9 cellular contexts compared by ENCODE assay signal in genomic region chr1:153944005-153944821, GRCh38. TPM values are rescaled to one million over a fixed set of nuclear protein-coding genes. Genes with fewer than 3 reads are reported as not detected.
DNase-seq lines count a peak whose midpoint lies in the region; ATAC-seq, FAIRE-seq and TF ChIP-seq lines count a peak whose summit lies in the region.
"Had no signal": no experiment of that assay in that cellular context is flagged by ENCODE, and none has a peak within 500 bp of the region (broad histone marks: within the 10 kb centered on the region; RNA-seq: fewer than 3 reads in every experiment).

No MANE protein-coding gene starts in this region.

- H3K9ac ChIP-seq in kidney (ENCODE audit: low read length in 2 of 2), result no peak overlapping the region

- POLR2A ChIA-PET in activated CD4-positive, alpha-beta T cell treated with anti-CD3 and anti-CD28 coated beads, Interleukin-2, amount 10 ng/mL, durations not matched to agents 7 days and 5 days (lab: Charles Lee), result interaction anchor here (0.6 to 1.6 kb wide), 3 partner anchors 13 to 46 kb away, joined by 3 to 4 read pairs (median 3); partner anchors contain the start of gene RPS27
- POLR2A ChIA-PET in activated CD8-positive, alpha-beta T cell treated with anti-CD3 and anti-CD28 coated beads for 36 hours (lab: Charles Lee), result interaction anchor here (0.6 to 8.9 kb wide), 21 partner anchors 10 to 277 kb away, joined by 3 to 126 read pairs (median 5); partner anchors contain the start of genes CREB3L4, CRTC2, GATAD2B and JTB

- FAIRE-seq in kidney (lab: Jason Lieb, UNC), result no peak

- H3K36me3 ChIP-seq in kidney (ENCODE audit: control insufficient read depth in 1 of 2, insufficient read depth in 2 of 2, low read length in 2 of 2) (peaks cover 5 to 24% of the 10 kb centered on the region in 2 donors), thoracic aorta (peaks cover 41% of the 10 kb centered on the region)

- H3K4me1 Mint-ChIP-seq in activated CD4-positive, alpha-beta T cell treated with anti-CD3 and anti-CD28 coated beads, Interleukin-2, amount 10 ng/mL, durations not matched to agents 7 days and 5 days, result peaks cover 33% of the 10 kb centered on the region
- peaks cover 31% of the 10 kb centered on the region for H3K4me1 Mint-ChIP-seq in activated CD8-positive, alpha-beta T cell treated with anti-CD3 and anti-CD28 coated beads for 36 hours (ENCODE audit: low read depth)

- no peaks in the 10 kb centered on the region for H3K9me3 ChIP-seq in kidney (ENCODE audit: control insufficient read depth in 1 of 2, low read length in 2 of 2)
- no peaks in the 10 kb centered on the region for H3K9me3 ChIP-seq in thoracic aorta

- CTCF ChIA-PET in activated CD4-positive, alpha-beta T cell treated with anti-CD3 and anti-CD28 coated beads, Interleukin-2, amount 10 ng/mL, durations not matched to agents 7 days and 5 days (lab: Charles Lee), result interaction anchor here (0.6 to 3.9 kb wide), 11 partner anchors 10 to 218 kb away, joined by 3 to 38 read pairs (median 9); partner anchors contain the start of genes CREB3L4, CRTC2, GATAD2B and JTB
- CTCF ChIA-PET in activated CD8-positive, alpha-beta T cell treated with anti-CD3 and anti-CD28 coated beads for 36 hours (lab: Charles Lee), result interaction anchor here (0.8 to 4.8 kb wide), 11 partner anchors 10 to 213 kb away, joined by 3 to 59 read pairs (median 4); partner anchors contain the start of genes GATAD2B and RAB13

- no peaks in the 10 kb centered on the region for H3K9me3 Mint-ChIP-seq in activated CD4-positive, alpha-beta T cell treated with anti-CD3 and anti-CD28 coated beads, Interleukin-2, amount 10 ng/mL, durations not matched to agents 7 days and 5 days
- no peaks in the 10 kb centered on the region for H3K9me3 Mint-ChIP-seq in activated CD8-positive, alpha-beta T cell treated with anti-CD3 and anti-CD28 coated beads for 36 hours

- H3K36me3 Mint-ChIP-seq in activated CD4-positive, alpha-beta T cell treated with anti-CD3 and anti-CD28 coated beads, Interleukin-2, amount 10 ng/mL, durations not matched to agents 7 days and 5 days (ENCODE audit: low read depth), result peaks cover 53% of the 10 kb centered on the region
- peaks cover 50% of the 10 kb centered on the region for H3K36me3 Mint-ChIP-seq in activated CD8-positive, alpha-beta T cell treated with anti-CD3 and anti-CD28 coated beads for 36 hours (ENCODE audit: low read depth)

- peak overlapping the region; percentile 95 for H3K4me3 Mint-ChIP-seq in activated CD4-positive, alpha-beta T cell treated with anti-CD3 and anti-CD28 coated beads, Interleukin-2, amount 10 ng/mL, durations not matched to agents 7 days and 5 days
- peak overlapping the region; percentile 88 for H3K4me3 Mint-ChIP-seq in activated CD8-positive, alpha-beta T cell treated with anti-CD3 and anti-CD28 coated beads for 36 hours

- H3K27ac Mint-ChIP-seq in activated CD4-positive, alpha-beta T cell treated with anti-CD3 and anti-CD28 coated beads, Interleukin-2, amount 10 ng/mL, durations not matched to agents 7 days and 5 days, result peak overlapping the region; percentile 97
- peak overlapping the region; percentile 99 for H3K27ac Mint-ChIP-seq in activated CD8-positive, alpha-beta T cell treated with anti-CD3 and anti-CD28 coated beads for 36 hours

- no peaks in the 10 kb centered on the region for H3K27me3 Mint-ChIP-seq in activated CD4-positive, alpha-beta T cell treated with anti-CD3 and anti-CD28 coated beads, Interleukin-2, amount 10 ng/mL, durations not matched to agents 7 days and 5 days
- H3K27me3 Mint-ChIP-seq in activated CD8-positive, alpha-beta T cell treated with anti-CD3 and anti-CD28 coated beads for 36 hours, result no peaks in the 10 kb centered on the region

- no peak for TF ChIP-seq CTCF in activated CD8-positive, alpha-beta T cell treated with anti-CD3 and anti-CD28 coated beads for 36 hours (IDR thresholded peaks at IDR 0.05)
- TF ChIP-seq CTCF in kidney (IDR thresholded peaks at IDR 0.05; ENCODE audit: borderline replicate concordance, extremely low read depth, insufficient read depth), result no peak
- TF ChIP-seq CTCF in thoracic aorta (IDR thresholded peaks at IDR 0.05), result no peak

- peaks cover 3 to 16% of the 10 kb centered on the region in 2 donors for H3K4me1 ChIP-seq in kidney (ENCODE audit: control insufficient read depth in 1 of 2, insufficient read depth in 1 of 2, low read depth in 1 of 2, low read length in 2 of 2)
- H3K4me1 ChIP-seq in thoracic aorta (ENCODE audit: control insufficient read depth in 1 of 2, low read depth in 2 of 2), result peaks cover 14 to 24% of the 10 kb centered on the region in 2 donors

- intact Hi-C loops in activated CD8-positive, alpha-beta T cell treated with anti-CD3 and anti-CD28 coated beads for 36 hours (cut with micrococcal nuclease), result no loop called here
- intact Hi-C loops in kidney (cut with DNase I), result no loop called here

- DNase-seq in activated CD4-positive, alpha-beta T cell treated with anti-CD3 and anti-CD28 coated beads, Interleukin-2, amount 10 ng/mL, durations not matched to agents 7 days and 5 days, result peak; percentile 24
- no peak for DNase-seq in activated CD4-positive, alpha-beta T cell treated with anti-CD3 and anti-CD28 coated beads for 1 hour
- peak; percentile 61 for DNase-seq in activated CD8-positive, alpha-beta T cell treated with anti-CD3 and anti-CD28 coated beads for 36 hours
- DNase-seq in kidney (peak; percentile 81), thoracic aorta (ENCODE audit: low spot score) (no peak), GM03348 (ENCODE audit: low spot score) (no peak), GF-D8 (lab: John Stamatoyannopoulos, UW) (no peak), SHP77 treated with DMSO at 0.1 percent for 48 hours (lab: John Stamatoyannopoulos, UW) (no peak)
- DNase-seq: NCI-H1694 treated with DMSO at 0.1 percent for 48 hours had no signal

- H3K4me3 ChIP-seq in kidney (ENCODE audit: low read length in 2 of 2), result peak overlapping the region in 1 of 2 donors; percentile 65
- H3K4me3 ChIP-seq in thoracic aorta, result peak overlapping the region; percentile 94

- H3K27ac ChIP-seq in kidney (ENCODE audit: low read depth in 2 of 2, low read length in 2 of 2) (peak overlapping the region in 1 of 2 donors; percentile 90), thoracic aorta (peak overlapping the region; percentile 93 to 95)

- H3K27me3 ChIP-seq in thoracic aorta (replicated peaks; ENCODE audit: insufficient read depth), result no peaks in the 10 kb centered on the region

- no peak for ATAC-seq in activated CD8-positive, alpha-beta T cell treated with anti-CD3 and anti-CD28 coated beads for 36 hours
- no peak for ATAC-seq in thoracic aorta (ENCODE audit: insufficient number of reproducible peaks, low FRiP score, low read depth)

RNA-seq across cellular contexts. Expression of gene DENND4B, which starts 2.3 kb away (rescaled TPM):
- total RNA-seq in activated CD4-positive, alpha-beta T cell treated with anti-CD3 and anti-CD28 coated beads, Interleukin-2, amount 10 ng/mL, durations not matched to agents 7 days and 5 days, result 100 to 1,000 TPM; 165 to 180 TPM
- total RNA-seq in activated CD8-positive, alpha-beta T cell treated with anti-CD3 and anti-CD28 coated beads for 36 hours, result 100 to 1,000 TPM; 102 to 107 TPM
- total RNA-seq in kidney, result 60.6 TPM
- 13.2 TPM for polyA plus RNA-seq in kidney (ENCODE audit: insufficient read depth, low read depth, low replicate concordance)
- 10 to 100 TPM; 59.0 to 82.7 TPM for total RNA-seq in thoracic aorta

RNA-seq across cellular contexts. Expression of gene CRTC2, which starts 14.2 kb away (rescaled TPM):
- 100 to 1,000 TPM in 1 of 2 experiments, 10 to 100 TPM in 1; 80.7 to 107 TPM for total RNA-seq in activated CD4-positive, alpha-beta T cell treated with anti-CD3 and anti-CD28 coated beads, Interleukin-2, amount 10 ng/mL, durations not matched to agents 7 days and 5 days
- total RNA-seq in activated CD8-positive, alpha-beta T cell treated with anti-CD3 and anti-CD28 coated beads for 36 hours, result 10 to 100 TPM; 67.3 to 71.8 TPM
- total RNA-seq in kidney (44.8 TPM), thoracic aorta (10 to 100 TPM; 22.6 to 92.7 TPM)
- polyA plus RNA-seq in kidney (ENCODE audit: insufficient read depth, low read depth, low replicate concordance), result 28.6 TPM

RNA-seq across cellular contexts. Expression of gene SLC39A1, which starts 19.1 kb away (rescaled TPM):
- total RNA-seq in activated CD4-positive, alpha-beta T cell treated with anti-CD3 and anti-CD28 coated beads, Interleukin-2, amount 10 ng/mL, durations not matched to agents 7 days and 5 days, result 10 to 100 TPM; 33.5 to 36.4 TPM
- 10 to 100 TPM; 40.3 to 42.2 TPM for total RNA-seq in activated CD8-positive, alpha-beta T cell treated with anti-CD3 and anti-CD28 coated beads for 36 hours
- total RNA-seq in kidney (125 TPM), thoracic aorta (100 to 1,000 TPM; 102 to 136 TPM)
- polyA plus RNA-seq in kidney (ENCODE audit: insufficient read depth, low read depth, low replicate concordance), result 106 TPM

RNA-seq across cellular contexts. Expression of gene GATAD2B, which starts 21.4 kb away (rescaled TPM):
- total RNA-seq in activated CD4-positive, alpha-beta T cell treated with anti-CD3 and anti-CD28 coated beads, Interleukin-2, amount 10 ng/mL, durations not matched to agents 7 days and 5 days, result 10 to 100 TPM; 73.4 to 75.4 TPM
- total RNA-seq in activated CD8-positive, alpha-beta T cell treated with anti-CD3 and anti-CD28 coated beads for 36 hours, result 10 to 100 TPM; 59.5 to 59.8 TPM
- 49.0 TPM for total RNA-seq in kidney
- polyA plus RNA-seq in kidney (ENCODE audit: insufficient read depth, low read depth, low replicate concordance), result 3.6 TPM
- total RNA-seq in thoracic aorta, result 10 to 100 TPM; 22.7 to 31.5 TPM

RNA-seq across cellular contexts. Expression of gene CREB3L4, which starts 23.5 kb away (rescaled TPM):
- 1 to 10 TPM; 6.9 to 7.9 TPM for total RNA-seq in activated CD4-positive, alpha-beta T cell treated with anti-CD3 and anti-CD28 coated beads, Interleukin-2, amount 10 ng/mL, durations not matched to agents 7 days and 5 days
- total RNA-seq in activated CD8-positive, alpha-beta T cell treated with anti-CD3 and anti-CD28 coated beads for 36 hours, result 1 to 10 TPM; 8.3 to 8.8 TPM
- total RNA-seq in kidney (10.9 TPM), thoracic aorta (10 to 100 TPM in 1 of 2 donors, 1 to 10 TPM in 1; 3.2 to 11.1 TPM)
- polyA plus RNA-seq in kidney (ENCODE audit: insufficient read depth, low read depth, low replicate concordance), result 9.3 TPM

Comparison
In these comparisons a context has a peak if more than half of its experiments do, and no peak if none do; other contexts are left out.
1. DNase-seq: peak in activated CD4-positive, alpha-beta T cell treated with anti-CD3 and anti-CD28 coated beads, Interleukin-2, amount 10 ng/mL, durations not matched to agents 7 days and 5 days (single experiment), activated CD8-positive, alpha-beta T cell treated with anti-CD3 and anti-CD28 coated beads for 36 hours (single experiment) and kidney (single experiment); none in activated CD4-positive, alpha-beta T cell treated with anti-CD3 and anti-CD28 coated beads for 1 hour (single experiment), thoracic aorta (single experiment), GM03348 (single experiment), GF-D8 (single experiment) and SHP77 treated with DMSO at 0.1 percent for 48 hours (single experiment).